In genomic region chr7:28400838-28401360, GRCh38 we compare ENCODE assay signal across 23 cellular contexts. TPM values are rescaled to one million over a fixed set of nuclear protein-coding genes. Genes with fewer than 3 reads are reported as not detected.
DNase-seq lines count a peak whose midpoint lies in the region; ATAC-seq, FAIRE-seq and TF ChIP-seq lines count a peak whose summit lies in the region.
"Had no signal": no experiment of that assay in that cellular context is flagged by ENCODE, and none has a peak within 500 bp of the region (broad histone marks: within the 10 kb centered on the region; RNA-seq: fewer than 3 reads in every experiment).

No MANE protein-coding gene starts in this region.

- H2AFZ ChIP-seq in HepG2 (ENCODE audit: low read length) (no peak overlapping the region), Karpas-422 (ENCODE audit: low read length) (no peak overlapping the region)

- 40% methylated on average over 3 of the region's 3 CpGs for WGBS in HepG2 (ENCODE audit: low lambda C conversion rate)
- 69% methylated on average over 3 of the region's 3 CpGs for WGBS in right lobe of liver (ENCODE audit: insufficient coverage, low coverage, low lambda C conversion rate, missing lambda C conversion rate)

- CTCF ChIA-PET in HepG2 (lab: Yijun Ruan, JAX; ENCODE audit: low intra/inter-chr PET ratio, low total read pairs) = no interaction called here
- CTCF ChIA-PET in HEK293T (lab: Yijun Ruan, JAX) = interaction anchor here (0.8 kb wide), 1 partner anchor 103 kb away, joined by 6 read pairs; no protein-coding TSS in a partner anchor

- H4K20me1 ChIP-seq in HepG2 (ENCODE audit: insufficient read depth, low read length) = no peaks in the 10 kb centered on the region
- H4K20me1 ChIP-seq in Karpas-422 (ENCODE audit: insufficient read depth, low read depth, low read length) = no peaks in the 10 kb centered on the region
- H4K20me1 ChIP-seq: BLaER1 had no signal

- H3K79me2 ChIP-seq in HepG2 (ENCODE audit: insufficient read depth, low read length) (no peaks in the 10 kb centered on the region), Karpas-422 (ENCODE audit: low read length) (no peaks in the 10 kb centered on the region)

- no peak for ATAC-seq in HepG2
- ATAC-seq in right lobe of liver = no peak
- ATAC-seq: GM12878 had no signal

- POLR2A ChIA-PET in HepG2 (lab: Yijun Ruan, JAX) = no interaction called here
- POLR2A ChIA-PET in HEK293T (lab: Yijun Ruan, JAX) = no interaction called here

- H3K27ac ChIP-seq in HepG2 (ENCODE audit: extremely low read length, insufficient read depth, low read length) = no peak overlapping the region
- H3K27ac ChIP-seq in right lobe of liver = no peak overlapping the region
- H3K27ac ChIP-seq in Karpas-422 (ENCODE audit: low read length) = no peak overlapping the region
- H3K27ac ChIP-seq: 22Rv1, BLaER1 had no signal

- H3K9ac ChIP-seq in HepG2 (ENCODE audit: insufficient read depth, low read depth, low read length) (no peak overlapping the region), Karpas-422 (ENCODE audit: low read length) (no peak overlapping the region)
- H3K9ac ChIP-seq: BLaER1 had no signal

- H3K36me3 ChIP-seq in HepG2 (replicated peaks in 1 of 2; ENCODE audit: control insufficient read depth in 1 of 2, insufficient read depth in 2 of 2, low read length in 2 of 2) (no peaks in the 10 kb centered on the region), right lobe of liver (no peaks in the 10 kb centered on the region), Karpas-422 (ENCODE audit: insufficient read depth, low read length) (no peaks in the 10 kb centered on the region)
- H3K36me3 ChIP-seq: BE2C, BLaER1 had no signal

- in situ Hi-C loops in HepG2 (cut with HindIII; ENCODE audit: extremely low pct_ligation_motif_present, low pct_unique_long_range_greater_than_20kb) = no loop called here

- TF ChIP-seq RAD21 in HepG2 (CRISPR knock-in tag; IDR thresholded peaks at IDR 0.05) = no peak

- no peaks in the 10 kb centered on the region for H3K9me2 ChIP-seq in Karpas-422 (replicated peaks; ENCODE audit: insufficient read depth, low read length)

- H3K4me1 ChIP-seq in HepG2 (ENCODE audit: insufficient read depth, low read length) = no peaks in the 10 kb centered on the region
- no peaks in the 10 kb centered on the region for H3K4me1 ChIP-seq in right lobe of liver
- no peaks in the 10 kb centered on the region for H3K4me1 ChIP-seq in Karpas-422 (ENCODE audit: low read length)
- H3K4me1 ChIP-seq: BE2C, BLaER1, Caco-2 had no signal

- no peak for TF ChIP-seq POLR2A in HepG2 (IDR thresholded peaks at IDR 0.05; ENCODE audit: insufficient read depth in 1 of 2, low read depth in 2 of 2, low read length in 2 of 2)
- no peak for TF ChIP-seq POLR2A in right lobe of liver (IDR thresholded peaks at IDR 0.05)

- no peak overlapping the region for H3K4me2 ChIP-seq in HepG2 (ENCODE audit: low read depth, low read length)
- no peak overlapping the region for H3K4me2 ChIP-seq in Karpas-422 (ENCODE audit: low read depth, low read length, poor library complexity, severe bottlenecking)
- H3K4me2 ChIP-seq: BLaER1 had no signal

- H3K4me3 ChIP-seq in HepG2 (replicated peaks in 1 of 3; ENCODE audit: insufficient read depth in 1 of 3, low read depth in 2 of 3, low read length in 3 of 3) (no peak overlapping the region), right lobe of liver (no peak overlapping the region), Karpas-422 (ENCODE audit: low read length) (no peak overlapping the region)
- H3K4me3 ChIP-seq: BLaER1, GM12878 had no signal

- TF ChIP-seq EP300 in HepG2 (IDR thresholded peaks at IDR 0.05; ENCODE audit: low read depth in 2 of 2, low read length in 2 of 2) (no peak), HepG2 (CRISPR knock-in tag; IDR thresholded peaks at IDR 0.05; ENCODE audit: borderline replicate concordance) (no peak)

- intact Hi-C loops in HepG2 (cut with micrococcal nuclease; ENCODE audit: unreplicated experiment) (no loop called here), right lobe of liver (cut with DNase I) (no loop called here)

- H3K9me3 ChIP-seq in HepG2 (ENCODE audit: low read length) = no peaks in the 10 kb centered on the region
- H3K9me3 ChIP-seq in right lobe of liver = no peaks in the 10 kb centered on the region
- H3K9me3 ChIP-seq in Karpas-422 (ENCODE audit: low read length) = no peaks in the 10 kb centered on the region
- H3K9me3 ChIP-seq: BE2C, BLaER1, Caco-2 had no signal

- TF ChIP-seq CTCF in HepG2 (CRISPR knock-in tag; IDR thresholded peaks at IDR 0.05) = no peak
- no peak for TF ChIP-seq CTCF in right lobe of liver (IDR thresholded peaks at IDR 0.05)

- BruUV-seq in HepG2 (replicated peaks; lab: Mats Ljungman, UMichigan) = no TSS peak

- DNase-seq in HepG2 (ENCODE audit: low spot score) = no peak
- no peak for DNase-seq in right lobe of liver
- no peak for DNase-seq in HEK293T (ENCODE audit: extremely low spot score)
- DNase-seq in Karpas-422 = peak; percentile 17
- DNase-seq in DMS79 (lab: John Stamatoyannopoulos, UW) = no peak
- DNase-seq in activated CD4-positive, alpha-beta T cell treated with anti-CD3 and anti-CD28 coated beads, Interleukin-2, amount 50 U/mL, for 4 hours = no peak
- no peak for DNase-seq in activated naive CD4-positive, alpha-beta T cell treated with Interleukin-2 at 50 U/mL for 16 hours
- DNase-seq: ACHN; BE2C; C1 segment of cervical spinal cord; Caco-2; Calu3; CD4-positive, alpha-beta memory T cell; CD4-positive, CD25-positive, alpha-beta regulatory T cell; DND-41; EL; GDM1 had no signal

- FAIRE-seq in HepG2 (lab: Jason Lieb, UNC) = no peak
- FAIRE-seq: D721Med, GM12878, GM12892, GM18507 had no signal

- H3K27me3 ChIP-seq in HepG2 (ENCODE audit: control insufficient read depth in 1 of 2, insufficient read depth in 2 of 2, low read length in 2 of 2) (no peaks in the 10 kb centered on the region; a peak in 1 of 5 replicates), right lobe of liver (no peaks in the 10 kb centered on the region), Karpas-422 (ENCODE audit: low read length) (no peaks in the 10 kb centered on the region)
- H3K27me3 ChIP-seq: BE2C, BLaER1 had no signal

TF ChIP-seq in HepG2, 621 proteins besides CTCF, POLR2A, EP300 and RAD21 (continues in another document):
- TF ChIP-seq ZNF766 (CRISPR knock-in tag; IDR thresholded peaks at IDR 0.05; ENCODE audit: borderline replicate concordance) (no peak), MAFF (IDR thresholded peaks at IDR 0.05; ENCODE audit: low read depth, low read length) (peak; percentile 37; the same call in 1 of the 2 replicates), ZSCAN30 (CRISPR knock-in tag; IDR thresholded peaks at IDR 0.05) (no peak), CBX2 (IDR thresholded peaks at IDR 0.05; ENCODE audit: low read depth, low read length) (no peak), CBX2 (CRISPR knock-in tag; IDR thresholded peaks at IDR 0.05; ENCODE audit: low read depth) (no peak), ZNF329 (CRISPR knock-in tag; IDR thresholded peaks at IDR 0.05; ENCODE audit: low read depth) (no peak)

TF ChIP-seq in HEK293T, 16 proteins besides CTCF, POLR2A, EP300 and RAD21:
- TF ChIP-seq PKNOX1 (IDR thresholded peaks at IDR 0.05) (peak; percentile 47), FOXM1 (IDR thresholded peaks at IDR 0.05; ENCODE audit: borderline replicate concordance) (no peak)
TF ChIP-seq in HEK293T: peak in this region for 1.

RNA-seq across cellular contexts. Expression of gene CREB5, which starts 11.4 kb away (rescaled TPM):
- total RNA-seq in HepG2 (2016; rRNA removed; fragmentation: Illumina TruSeq; extraction: Trizol) = 0.38 and 0.45 TPM in 2 replicates
- 0.40 and 0.53 TPM in 2 replicates for total RNA-seq in HepG2 (2016; cell fraction: cytosol; rRNA removed; fragmentation: Illumina TruSeq; extraction: Trizol; ENCODE audit: low read depth)
- 0.71 and 0.79 TPM in 2 replicates for total RNA-seq in HepG2 (2016; cell fraction: insoluble cytoplasmic fraction; rRNA removed; fragmentation: Illumina TruSeq; extraction: Trizol)
- 0.22 and 0.38 TPM in 2 replicates for total RNA-seq in HepG2 (2016; cell fraction: membrane; rRNA removed; fragmentation: Illumina TruSeq; extraction: Trizol)
- 2.4 and 3.2 TPM in 2 replicates for total RNA-seq in HepG2 (2016; cell fraction: nucleus; rRNA removed; fragmentation: Illumina TruSeq; extraction: Trizol)
- 0.71 and 2.3 TPM in 2 replicates for polyA plus RNA-seq in HepG2 (2011; rRNA removed)
- 0.59 and 0.77 TPM in 2 replicates for polyA plus RNA-seq in HepG2 (2011; cell fraction: cytosol; rRNA removed)
- polyA plus RNA-seq in HepG2 (2011; cell fraction: nucleus; rRNA removed) = 5.0 and 6.0 TPM in 2 replicates
- 0.20 and 0.84 TPM in 2 replicates for polyA plus RNA-seq in HepG2 (2012)
- 0.40 and 0.69 TPM in 2 replicates for polyA plus RNA-seq in HepG2 (2016; cell fraction: cytosol; fragmentation: Illumina TruSeq; extraction: Trizol; ENCODE audit: low read depth)
- 0.94 and 1.3 TPM in 2 replicates for polyA plus RNA-seq in HepG2 (2016; cell fraction: insoluble cytoplasmic fraction; fragmentation: Illumina TruSeq; extraction: Trizol; ENCODE audit: low read depth)
- 0.03 and 0.40 TPM in 2 replicates for polyA plus RNA-seq in HepG2 (2016; cell fraction: membrane; fragmentation: Illumina TruSeq; extraction: Trizol; ENCODE audit: low read depth)
- 1.5 and 2.1 TPM in 2 replicates for polyA plus RNA-seq in HepG2 (2016; cell fraction: nucleus; fragmentation: Illumina TruSeq; extraction: Trizol; ENCODE audit: insufficient read depth, low read depth)
- 0.12 and 1.7 TPM in 2 replicates for polyA minus RNA-seq in HepG2 (2011; rRNA and poly(A)+ RNA removed; ENCODE audit: low replicate concordance)
- 0.18 and 0.79 TPM in 2 replicates for polyA minus RNA-seq in HepG2 (2011; cell fraction: cytosol; rRNA and poly(A)+ RNA removed)
- 4.8 and 9.7 TPM in 2 replicates for polyA minus RNA-seq in HepG2 (2011; cell fraction: nucleus; rRNA and poly(A)+ RNA removed)
- total RNA-seq in right lobe of liver = 1 to 10 TPM in 4 of 6 experiments, under 1 TPM in 2; 0.48 to 6.3 (median 1.4) TPM
- 7.8 and 52.1 TPM in 2 replicates for total RNA-seq in Karpas-422 (2014; rRNA removed; shearing (Covaris generic); ENCODE audit: low replicate concordance)
- total RNA-seq: CD4-positive, alpha-beta memory T cell had no signal
- polyA plus RNA-seq: CD4-positive, alpha-beta memory T cell; CD4-positive, CD25-positive, alpha-beta regulatory T cell had no signal
